Comparison of ENCODE assay signal across 8 cellular contexts in the genomic region with DNA sequence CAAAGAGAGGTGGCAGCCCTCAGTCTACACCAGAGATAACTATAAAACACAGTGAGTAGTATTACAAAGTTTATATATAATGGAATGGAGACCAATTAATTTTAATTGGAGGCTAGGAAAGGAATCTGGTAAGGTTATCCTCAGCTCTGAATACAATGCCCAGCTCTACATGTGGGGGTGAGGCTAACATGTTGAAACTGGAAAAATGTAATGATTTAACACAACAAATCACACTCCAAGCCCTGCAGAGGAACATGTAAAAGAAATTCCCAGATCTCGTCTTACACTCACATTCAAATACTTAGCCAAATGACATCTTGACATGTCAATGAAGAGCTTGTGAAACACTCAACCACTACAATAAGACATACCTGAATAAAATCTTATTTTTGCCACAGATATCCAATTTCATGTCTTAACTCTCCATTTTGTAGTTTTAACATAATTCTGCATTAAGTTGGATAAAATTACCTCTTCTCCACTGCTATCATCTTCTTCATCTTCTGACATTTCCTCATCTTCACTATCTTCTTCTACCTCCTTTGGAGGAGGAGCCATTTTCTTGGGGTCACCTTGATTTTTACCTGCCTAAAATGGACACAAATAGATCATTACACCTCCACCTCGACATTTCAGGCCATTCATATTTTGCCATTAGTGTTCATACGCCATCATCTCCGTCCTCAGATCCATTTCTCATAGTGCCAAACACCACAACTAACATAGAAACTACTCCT. TPM values are rescaled to one million over a fixed set of nuclear protein-coding genes. Genes with fewer than 3 reads are reported as not detected.
DNase-seq lines count a peak whose midpoint lies in the region; ATAC-seq, FAIRE-seq and TF ChIP-seq lines count a peak whose summit lies in the region.

No MANE protein-coding gene starts in this region.

- in situ Hi-C loops in transverse colon (cut with MboI; ENCODE audit: low pct_ligation_motif_present in 1 of 4, low pct_unique_long_range_greater_than_20kb in 1 of 4, low sequenced_read_pairs in 3 of 4): no loop called here

- ATAC-seq in activated T-cell treated with anti-CD3 and anti-CD28 coated beads, Interleukin-2, amount 50 U/mL, for 4 hours: no peak
- ATAC-seq in right lobe of liver: no peak
- ATAC-seq in HG02884 (IDR thresholded peaks at IDR 0.05; ENCODE audit: unreplicated experiment): no peak

- peaks cover 50% of the 10 kb centered on the region for H3K4me1 Mint-ChIP-seq in activated T-cell treated with anti-CD3 and anti-CD28 coated beads, Interleukin-2, amount 50 U/mL, for 4 hours (ENCODE audit: low read depth)
- H3K4me1 Mint-ChIP-seq in astrocyte (ENCODE audit: low read depth, unreplicated experiment): peaks cover 14% of the 10 kb centered on the region

- peak overlapping the region; percentile 94 for H3K4me2 ChIP-seq in astrocyte (ENCODE audit: low read length)

- peak overlapping the region; percentile 100 for H3K9ac ChIP-seq in astrocyte (ENCODE audit: low read length)

- peaks cover 62% of the 10 kb centered on the region for H4K20me1 ChIP-seq in astrocyte (ENCODE audit: insufficient read depth, low read length)

- no peaks in the 10 kb centered on the region for H3K9me3 Mint-ChIP-seq in activated T-cell treated with anti-CD3 and anti-CD28 coated beads, Interleukin-2, amount 50 U/mL, for 4 hours
- no peaks in the 10 kb centered on the region for H3K9me3 Mint-ChIP-seq in astrocyte (ENCODE audit: unreplicated experiment)

- peak overlapping the region; percentile 99 for H3K4me3 Mint-ChIP-seq in activated T-cell treated with anti-CD3 and anti-CD28 coated beads, Interleukin-2, amount 50 U/mL, for 4 hours
- H3K4me3 Mint-ChIP-seq in astrocyte (ENCODE audit: unreplicated experiment): peak overlapping the region; percentile 99

- intact Hi-C loops in right lobe of liver (cut with DNase I) (no loop called here), transverse colon (cut with DNase I; ENCODE audit: low total_unique reads) (no loop called here)

- H3K27ac ChIP-seq in astrocyte (ENCODE audit: low read depth, low read length): peak overlapping the region; percentile 100
- H3K27ac ChIP-seq in right lobe of liver: peak overlapping the region in 1 of 3 donors; percentile 93
- H3K27ac ChIP-seq in transverse colon: peak overlapping the region; percentile 97 to 99 (median 98)

- H3K4me1 ChIP-seq in astrocyte (ENCODE audit: insufficient read depth, low read length): peaks cover 15% of the 10 kb centered on the region
- H3K4me1 ChIP-seq in right lobe of liver: peaks cover 0 to 14% (median 7%) of the 10 kb centered on the region in 4 donors
- H3K4me1 ChIP-seq in transverse colon: peaks cover 7 to 37% (median 21%) of the 10 kb centered on the region in 4 donors

- H3K36me3 ChIP-seq in astrocyte (ENCODE audit: insufficient read depth, low read length) (peaks cover 47% of the 10 kb centered on the region), right lobe of liver (peaks cover 29 to 53% (median 42%) of the 10 kb centered on the region in 4 donors), transverse colon (peaks cover 0 to 51% (median 24%) of the 10 kb centered on the region in 4 donors)

- no peak for TF ChIP-seq POLR2A in right lobe of liver (IDR thresholded peaks at IDR 0.05)
- TF ChIP-seq POLR2A in transverse colon (IDR thresholded peaks at IDR 0.05): no peak

- H3K9me3 ChIP-seq in astrocyte (ENCODE audit: insufficient read depth, low read depth, low read length) (no peaks in the 10 kb centered on the region), right lobe of liver (no peaks in the 10 kb centered on the region), transverse colon (no peaks in the 10 kb centered on the region)

- TF ChIP-seq CTCF in astrocyte (IDR thresholded peaks at IDR 0.05; ENCODE audit: insufficient read depth, low read depth, low read length) (no peak), right lobe of liver (IDR thresholded peaks at IDR 0.05) (no peak), transverse colon (IDR thresholded peaks at IDR 0.05) (no peak)

- H3K27ac Mint-ChIP-seq in astrocyte (ENCODE audit: unreplicated experiment): peak overlapping the region; percentile 90

- H3K27me3 Mint-ChIP-seq in activated T-cell treated with anti-CD3 and anti-CD28 coated beads, Interleukin-2, amount 50 U/mL, for 4 hours (ENCODE audit: low read depth): no peaks in the 10 kb centered on the region
- peaks cover 1% of the 10 kb centered on the region for H3K27me3 Mint-ChIP-seq in astrocyte (ENCODE audit: low read depth, unreplicated experiment)

- FAIRE-seq in astrocyte (lab: Jason Lieb, UNC): no peak

- TF ChIP-seq EP300 in transverse colon (IDR thresholded peaks at IDR 0.05; ENCODE audit: low read depth): no peak

- WGBS in right lobe of liver (ENCODE audit: insufficient coverage, low coverage, low lambda C conversion rate, missing lambda C conversion rate): 13% methylated on average over 4 of the region's 4 CpGs
- WGBS in transverse colon (ENCODE audit: low coverage in 1 of 2), 2 donors: 4 to 5% methylated on average over 4 of the region's 4 CpGs

- peaks cover 48% of the 10 kb centered on the region for H3K36me3 Mint-ChIP-seq in activated T-cell treated with anti-CD3 and anti-CD28 coated beads, Interleukin-2, amount 50 U/mL, for 4 hours (ENCODE audit: insufficient read depth)
- H3K36me3 Mint-ChIP-seq in astrocyte (ENCODE audit: low read depth, unreplicated experiment): peaks cover 15% of the 10 kb centered on the region

- H2AFZ ChIP-seq in astrocyte (ENCODE audit: low read depth, low read length): no peak overlapping the region

- H3K4me3 ChIP-seq in astrocyte (ENCODE audit: insufficient read depth, low read depth, low read length) (peak overlapping the region; percentile 86), right lobe of liver (peak overlapping the region; percentile 75 to 96 (median 82)), transverse colon (peak overlapping the region; percentile 78 to 89 (median 83))

- DNase-seq in activated T-cell treated with anti-CD3 and anti-CD28 coated beads, Interleukin-2, amount 50 U/mL, for 4 hours: no peak
- DNase-seq in activated T-cell treated with anti-CD3 and anti-CD28 coated beads for 4 hours (no peak), astrocyte (ENCODE audit: low read depth) (no peak), right lobe of liver (no peak), transverse colon (no peak), DMS79 treated with DMSO at 0.1 percent for 48 hours (lab: John Stamatoyannopoulos, UW) (no peak)
- no peak for DNase-seq in stimulated activated CD4-positive, alpha-beta T cell treated with anti-CD3 and anti-CD28 coated beads, Interleukin-12 subunit alpha, Interleukin-12 subunit beta, amount 100 ng/mL, for 4 hours

- peaks cover 70% of the 10 kb centered on the region for H3K79me2 ChIP-seq in astrocyte (ENCODE audit: insufficient read depth, low read length)

- H3K27me3 ChIP-seq in astrocyte (ENCODE audit: insufficient read depth, low read length): no peaks in the 10 kb centered on the region
- no peaks in the 10 kb centered on the region for H3K27me3 ChIP-seq in right lobe of liver
- H3K27me3 ChIP-seq in transverse colon: no peaks in the 10 kb centered on the region

RNA-seq across cellular contexts. Expression of gene NCL, which starts 1.4 kb away (rescaled TPM):
- 1,000 to 10,000 TPM; 1,928 to 2,267 (median 2,014) TPM for total RNA-seq in activated T-cell treated with anti-CD3 and anti-CD28 coated beads, Interleukin-2, amount 50 U/mL, for 4 hours
- total RNA-seq in astrocyte: 562 and 603 TPM in 2 replicates
- total RNA-seq in right lobe of liver: 100 to 1,000 TPM in 5 of 6 experiments, 10 to 100 TPM in 1; 78.8 to 203 (median 146) TPM
- total RNA-seq in transverse colon: 100 to 1,000 TPM in 3 of 4 donors, 10 to 100 TPM in 1; 83.8 to 227 (median 133) TPM
